In genomic region chr6:46491789-46492547, GRCh38 we compare ENCODE assay signal across 8 cellular contexts. TPM values are rescaled to one million over a fixed set of nuclear protein-coding genes. Genes with fewer than 3 reads are reported as not detected.
DNase-seq lines count a peak whose midpoint lies in the region; ATAC-seq, FAIRE-seq and TF ChIP-seq lines count a peak whose summit lies in the region.

No MANE protein-coding gene starts in this region.

- H3K27me3 Mint-ChIP-seq in activated CD8-positive, alpha-beta memory T cell treated with anti-CD3 and anti-CD28 coated beads, Interleukin-2, amount 10 ng/mL, durations not matched to agents 7 days and 5 days = peaks cover 80% of the 10 kb centered on the region

- peak; percentile 41; the same call in 1 of the 2 replicates for TF ChIP-seq RAD21 in Ishikawa (IDR thresholded peaks at IDR 0.05; ENCODE audit: low read depth)

- no peaks in the 10 kb centered on the region for H3K36me3 ChIP-seq in vagina

- TF ChIP-seq POLR2A in vagina (IDR thresholded peaks at IDR 0.05) = no peak
- no peak for TF ChIP-seq POLR2A in H54 (IDR thresholded peaks at IDR 0.05; ENCODE audit: low read depth, low read length)

- intact Hi-C loops in vagina (cut with DNase I) = loop anchor here (10.0 kb wide), 1 partner anchor 133 kb away; no protein-coding TSS in a partner anchor

- H3K4me1 ChIP-seq in vagina = peaks cover 11% of the 10 kb centered on the region

- no peaks in the 10 kb centered on the region for H3K27me3 ChIP-seq in vagina

- H3K27ac ChIP-seq in C4-2B (no peak overlapping the region; the same call in 1 of the 2 replicates), vagina (peak overlapping the region; percentile 84)

- H3K9me3 ChIP-seq in vagina = no peaks in the 10 kb centered on the region

- no peak for FAIRE-seq in H54 (lab: Jason Lieb, UNC)

- peaks cover 4% of the 10 kb centered on the region for H3K4me1 Mint-ChIP-seq in activated CD8-positive, alpha-beta memory T cell treated with anti-CD3 and anti-CD28 coated beads, Interleukin-2, amount 10 ng/mL, durations not matched to agents 7 days and 5 days

- CTCF ChIA-PET in activated CD8-positive, alpha-beta memory T cell treated with anti-CD3 and anti-CD28 coated beads, Interleukin-2, amount 10 ng/mL, durations not matched to agents 7 days and 5 days (lab: Charles Lee) = interaction anchor here (1.1 to 1.3 kb wide), 2 partner anchors 18 to 44 kb away, joined by 3 read pairs; no protein-coding TSS in a partner anchor

- no peak overlapping the region for H3K27ac Mint-ChIP-seq in activated CD8-positive, alpha-beta memory T cell treated with anti-CD3 and anti-CD28 coated beads, Interleukin-2, amount 10 ng/mL, durations not matched to agents 7 days and 5 days

- no peak for TF ChIP-seq EP300 in Ishikawa (IDR thresholded peaks at IDR 0.05; ENCODE audit: borderline replicate concordance)

- DNase-seq in activated CD8-positive, alpha-beta memory T cell treated with anti-CD3 and anti-CD28 coated beads, Interleukin-2, amount 10 ng/mL, durations not matched to agents 7 days and 5 days = peak; percentile 41
- DNase-seq in fibroblast of the aortic adventitia (ENCODE audit: low read depth) (peak; percentile 11), myocyte (ENCODE audit: low read depth) (peak; percentile 55), vagina (ENCODE audit: extremely low spot score in 2 of 2) (no peak), H54 (ENCODE audit: insufficient read length, low spot score) (no peak)

- peak overlapping the region; percentile 21 for H3K4me3 Mint-ChIP-seq in activated CD8-positive, alpha-beta memory T cell treated with anti-CD3 and anti-CD28 coated beads, Interleukin-2, amount 10 ng/mL, durations not matched to agents 7 days and 5 days

- H3K4me3 ChIP-seq in fibroblast of the aortic adventitia (ENCODE audit: low read depth, low read length) (peak overlapping the region; percentile 59), vagina (peak overlapping the region; percentile 70 to 90)

- TF ChIP-seq CTCF in C4-2B (conservative IDR thresholded peaks at IDR 0.05) = peak; percentile 58
- peak; percentile 55 for TF ChIP-seq CTCF in fibroblast of the aortic adventitia (IDR thresholded peaks at IDR 0.05; ENCODE audit: insufficient read depth, low read length)
- TF ChIP-seq CTCF in vagina (IDR thresholded peaks at IDR 0.05) = peak; percentile 4 to 77 (median 25)

- peaks cover 1% of the 10 kb centered on the region for H3K36me3 Mint-ChIP-seq in activated CD8-positive, alpha-beta memory T cell treated with anti-CD3 and anti-CD28 coated beads, Interleukin-2, amount 10 ng/mL, durations not matched to agents 7 days and 5 days

- ATAC-seq in GM18868 (IDR thresholded peaks at IDR 0.05; ENCODE audit: unreplicated experiment) = peak; percentile 61
- ATAC-seq in activated CD8-positive, alpha-beta memory T cell treated with anti-CD3 and anti-CD28 coated beads, Interleukin-2, amount 10 ng/mL, durations not matched to agents 7 days and 5 days = peak; percentile 65

- no peaks in the 10 kb centered on the region for H3K9me3 Mint-ChIP-seq in activated CD8-positive, alpha-beta memory T cell treated with anti-CD3 and anti-CD28 coated beads, Interleukin-2, amount 10 ng/mL, durations not matched to agents 7 days and 5 days (ENCODE audit: low read depth)

TF ChIP-seq in Ishikawa, 13 proteins besides CTCF, POLR2A, EP300 and RAD21:
- no peak for TF ChIP-seq TEAD4 (IDR thresholded peaks at IDR 0.05)
- no peak for TF ChIP-seq ZBTB7A (IDR thresholded peaks at IDR 0.05; ENCODE audit: low read depth)
- no peak for TF ChIP-seq FOXM1 (IDR thresholded peaks at IDR 0.05; ENCODE audit: borderline replicate concordance, low read depth)
- TF ChIP-seq NFIC (IDR thresholded peaks at IDR 0.05) = no peak
- no peak for TF ChIP-seq EGR1 (IDR thresholded peaks at IDR 0.05)
- TF ChIP-seq USF1 (IDR thresholded peaks at IDR 0.05) = no peak
- TF ChIP-seq TAF1 (IDR thresholded peaks at IDR 0.05; ENCODE audit: low read depth) = no peak
- TF ChIP-seq YY1 (IDR thresholded peaks at IDR 0.05; ENCODE audit: low read depth) = no peak
- TF ChIP-seq CEBPB (IDR thresholded peaks at IDR 0.05) = no peak
- no peak for TF ChIP-seq TCF12 (IDR thresholded peaks at IDR 0.05; ENCODE audit: low read depth)
- TF ChIP-seq MAX (IDR thresholded peaks at IDR 0.05) = no peak
- TF ChIP-seq, protein P1, sequence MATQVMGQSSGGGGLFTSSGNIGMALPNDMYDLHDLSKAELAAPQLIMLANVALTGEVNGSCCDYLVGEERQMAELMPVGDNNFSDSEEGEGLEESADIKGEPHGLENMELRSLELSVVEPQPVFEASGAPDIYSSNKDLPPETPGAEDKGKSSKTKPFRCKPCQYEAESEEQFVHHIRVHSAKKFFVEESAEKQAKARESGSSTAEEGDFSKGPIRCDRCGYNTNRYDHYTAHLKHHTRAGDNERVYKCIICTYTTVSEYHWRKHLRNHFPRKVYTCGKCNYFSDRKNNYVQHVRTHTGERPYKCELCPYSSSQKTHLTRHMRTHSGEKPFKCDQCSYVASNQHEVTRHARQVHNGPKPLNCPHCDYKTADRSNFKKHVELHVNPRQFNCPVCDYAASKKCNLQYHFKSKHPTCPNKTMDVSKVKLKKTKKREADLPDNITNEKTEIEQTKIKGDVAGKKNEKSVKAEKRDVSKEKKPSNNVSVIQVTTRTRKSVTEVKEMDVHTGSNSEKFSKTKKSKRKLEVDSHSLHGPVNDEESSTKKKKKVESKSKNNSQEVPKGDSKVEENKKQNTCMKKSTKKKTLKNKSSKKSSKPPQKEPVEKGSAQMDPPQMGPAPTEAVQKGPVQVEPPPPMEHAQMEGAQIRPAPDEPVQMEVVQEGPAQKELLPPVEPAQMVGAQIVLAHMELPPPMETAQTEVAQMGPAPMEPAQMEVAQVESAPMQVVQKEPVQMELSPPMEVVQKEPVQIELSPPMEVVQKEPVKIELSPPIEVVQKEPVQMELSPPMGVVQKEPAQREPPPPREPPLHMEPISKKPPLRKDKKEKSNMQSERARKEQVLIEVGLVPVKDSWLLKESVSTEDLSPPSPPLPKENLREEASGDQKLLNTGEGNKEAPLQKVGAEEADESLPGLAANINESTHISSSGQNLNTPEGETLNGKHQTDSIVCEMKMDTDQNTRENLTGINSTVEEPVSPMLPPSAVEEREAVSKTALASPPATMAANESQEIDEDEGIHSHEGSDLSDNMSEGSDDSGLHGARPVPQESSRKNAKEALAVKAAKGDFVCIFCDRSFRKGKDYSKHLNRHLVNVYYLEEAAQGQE (IDR thresholded peaks at IDR 0.05; ENCODE audit: low read depth) = no peak
- no peak for TF ChIP-seq CREB1 (IDR thresholded peaks at IDR 0.05; ENCODE audit: low read depth)
TF ChIP-seq in Ishikawa: peak in this region for 0.

RNA-seq across cellular contexts. Expression of gene RCAN2, which starts 0.7 kb away (rescaled TPM):
- 1 to 10 TPM in 1 of 2 experiments, under 1 TPM in 1; 0.91 to 3.4 TPM for total RNA-seq in activated CD8-positive, alpha-beta memory T cell treated with anti-CD3 and anti-CD28 coated beads, Interleukin-2, amount 10 ng/mL, durations not matched to agents 7 days and 5 days
- total RNA-seq in fibroblast of the aortic adventitia (ENCODE audit: low replicate concordance) (8.0 and 14.9 TPM in 2 replicates), myocyte (1.2 and 1.4 TPM in 2 replicates), vagina (20.9 TPM)
- 6.9 TPM for polyA plus RNA-seq in myocyte (2012)

Comparison
In these comparisons a context has a peak if more than half of its experiments do, and no peak if none do; other contexts are left out.
1. DNase-seq: peak in activated CD8-positive, alpha-beta memory T cell treated with anti-CD3 and anti-CD28 coated beads, Interleukin-2, amount 10 ng/mL, durations not matched to agents 7 days and 5 days (single experiment), fibroblast of the aortic adventitia (single experiment) and myocyte (single experiment); none in vagina (0 of 2) and H54 (single experiment).
2. Peak in every context shown above with its lines, with median percentiles within 50 percentile points of each other: CTCF ChIP-seq.